ENCODE assay signal across 8 cellular contexts in the genomic region with DNA sequence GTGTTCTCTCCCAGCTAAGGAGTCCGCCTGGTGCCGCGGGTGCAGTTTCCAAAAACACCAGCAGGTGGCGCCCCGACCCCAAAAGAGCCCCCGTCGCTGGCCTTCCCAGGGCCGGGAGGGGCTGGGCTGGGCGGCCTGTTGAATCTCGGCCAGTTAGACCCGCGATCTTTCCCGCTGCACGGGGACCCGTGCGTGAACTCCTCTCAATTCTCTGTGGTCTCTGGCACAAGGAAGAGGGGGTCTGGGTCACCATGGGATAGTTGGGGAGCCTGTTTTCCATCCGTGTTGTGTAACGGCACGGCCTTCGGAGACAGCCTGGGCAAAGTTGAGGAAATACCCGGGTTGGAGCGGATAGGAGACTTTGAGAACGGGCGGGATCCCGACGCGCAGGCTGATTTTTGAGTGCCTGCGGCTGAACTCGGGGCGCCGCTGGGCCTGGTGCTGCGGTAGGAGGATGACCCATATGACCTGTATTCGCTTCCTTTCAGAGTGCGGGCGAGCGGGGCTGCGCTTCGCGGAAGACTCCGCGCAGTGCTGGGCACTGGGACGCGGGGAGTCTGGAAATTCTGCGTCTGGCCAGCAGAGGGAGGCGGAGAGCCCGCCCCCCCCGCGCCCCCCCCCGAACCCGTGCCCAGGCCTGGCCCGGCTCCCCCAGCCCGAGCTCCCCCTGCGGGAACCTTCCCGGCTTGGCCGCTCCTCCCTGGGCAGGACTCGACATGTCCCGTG. TPM values are rescaled to one million over a fixed set of nuclear protein-coding genes. Genes with fewer than 3 reads are reported as not detected.
DNase-seq lines count a peak whose midpoint lies in the region; ATAC-seq and TF ChIP-seq lines count a peak whose summit lies in the region.

No MANE protein-coding gene starts in this region.

- DNase-seq in A172 (ENCODE audit: low spot score) (peak; percentile 71), NCI-H345 (lab: John Stamatoyannopoulos, UW) (peak; percentile 81), colonic mucosa (peak; percentile 89), left lobe of liver (ENCODE audit: low spot score) (peak; percentile 87)
- peak; percentile 95 for DNase-seq in activated CD4-positive, alpha-beta T cell treated with anti-CD3 and anti-CD28 coated beads, Interleukin-2, amount 10 ng/mL, durations not matched to agents 24 days and 14 days
- DNase-seq in stimulated activated CD4-positive, alpha-beta T cell treated with anti-CD3 and anti-CD28 coated beads, Interleukin-2, amount 100 ng/mL, for 24 hours, result peak; percentile 90

- H3K36me3 ChIP-seq in colonic mucosa, result no peaks in the 10 kb centered on the region

- peak overlapping the region; percentile 85 for H3K4me3 Mint-ChIP-seq in activated CD4-positive, alpha-beta T cell treated with anti-CD3 and anti-CD28 coated beads, Interleukin-2, amount 10 ng/mL, durations not matched to agents 24 days and 14 days

- H3K9me3 ChIP-seq in colonic mucosa, result no peaks in the 10 kb centered on the region

- peaks cover 42% of the 10 kb centered on the region for H3K27me3 Mint-ChIP-seq in activated CD4-positive, alpha-beta T cell treated with anti-CD3 and anti-CD28 coated beads, Interleukin-2, amount 10 ng/mL, durations not matched to agents 24 days and 14 days

- TF ChIP-seq POLR2A in GM18505 (IDR thresholded peaks at IDR 0.05; ENCODE audit: borderline replicate concordance, extremely low read depth, insufficient read depth, insufficient read length), result no peak

- H3K27ac ChIP-seq in colonic mucosa, result no peak overlapping the region

- H3K27ac Mint-ChIP-seq in activated CD4-positive, alpha-beta T cell treated with anti-CD3 and anti-CD28 coated beads, Interleukin-2, amount 10 ng/mL, durations not matched to agents 24 days and 14 days, result peak overlapping the region; percentile 19

- peak overlapping the region in 1 of 2 donors; percentile 55 for H3K9ac ChIP-seq in colonic mucosa (ENCODE audit: low read depth in 2 of 2, low read length in 2 of 2)

- TF ChIP-seq CTCF in colonic mucosa (IDR thresholded peaks at IDR 0.05), result peak; percentile 93

- peaks cover 6% of the 10 kb centered on the region for H3K4me1 Mint-ChIP-seq in activated CD4-positive, alpha-beta T cell treated with anti-CD3 and anti-CD28 coated beads, Interleukin-2, amount 10 ng/mL, durations not matched to agents 24 days and 14 days

- no peaks in the 10 kb centered on the region for H3K36me3 Mint-ChIP-seq in activated CD4-positive, alpha-beta T cell treated with anti-CD3 and anti-CD28 coated beads, Interleukin-2, amount 10 ng/mL, durations not matched to agents 24 days and 14 days (ENCODE audit: low read depth)

- H3K4me1 ChIP-seq in colonic mucosa, result no peaks in the 10 kb centered on the region

- H3K4me3 ChIP-seq in colonic mucosa, result peak overlapping the region; percentile 51

- ATAC-seq in GM18505 (IDR thresholded peaks at IDR 0.05; ENCODE audit: unreplicated experiment) (peak; percentile 71), HG03103 (IDR thresholded peaks at IDR 0.05; ENCODE audit: low read depth, unreplicated experiment) (peak; percentile 77), left lobe of liver (peak; percentile 95)

- H3K27me3 ChIP-seq in colonic mucosa, result peaks cover 4% of the 10 kb centered on the region

- H3K9me3 Mint-ChIP-seq in activated CD4-positive, alpha-beta T cell treated with anti-CD3 and anti-CD28 coated beads, Interleukin-2, amount 10 ng/mL, durations not matched to agents 24 days and 14 days, result no peaks in the 10 kb centered on the region

- intact Hi-C loops in activated CD4-positive, alpha-beta T cell treated with anti-CD3 and anti-CD28 coated beads, Interleukin-2, amount 10 ng/mL, durations not matched to agents 24 days and 14 days (cut with micrococcal nuclease), result loop anchor here (1.0 kb wide), 4 partner anchors 57 to 370 kb away; no protein-coding TSS in a partner anchor
- intact Hi-C loops in colonic mucosa (cut with DNase I), result loop anchor here (5.0 kb wide), 3 partner anchors 55 to 370 kb away; no protein-coding TSS in a partner anchor

RNA-seq across cellular contexts. Expression of a gene that starts 7.9 kb away (rescaled TPM):
- total RNA-seq in A172 (2014; rRNA removed; shearing (Covaris generic)), result 0.03 and 0.05 TPM in 2 replicates
- not detected in 2 replicates for total RNA-seq in activated CD4-positive, alpha-beta T cell treated with anti-CD3 and anti-CD28 coated beads, Interleukin-2, amount 10 ng/mL, durations not matched to agents 24 days and 14 days
- total RNA-seq in colonic mucosa (under 1 TPM; 0.05 to 0.11 TPM), left lobe of liver (0.08 TPM)
